Comparison of ENCODE assay signal across 1 cellular context in genomic region chr12:50397122-50397650, GRCh38.
TF ChIP-seq lines count a peak whose summit lies in the region.

No MANE protein-coding gene starts in this region.

TF ChIP-seq in HepG2, 621 proteins besides CTCF, POLR2A, EP300 and RAD21 (continued from another document):
- TF ChIP-seq AKNA (CRISPR knock-in tag; IDR thresholded peaks at IDR 0.05; ENCODE audit: borderline replicate concordance) = no peak
- TF ChIP-seq RXRB (CRISPR knock-in tag; IDR thresholded peaks at IDR 0.05; ENCODE audit: borderline replicate concordance) = no peak
- TF ChIP-seq FOXC1 (CRISPR knock-in tag; IDR thresholded peaks at IDR 0.05; ENCODE audit: borderline replicate concordance) = no peak
- TF ChIP-seq, protein P1, sequence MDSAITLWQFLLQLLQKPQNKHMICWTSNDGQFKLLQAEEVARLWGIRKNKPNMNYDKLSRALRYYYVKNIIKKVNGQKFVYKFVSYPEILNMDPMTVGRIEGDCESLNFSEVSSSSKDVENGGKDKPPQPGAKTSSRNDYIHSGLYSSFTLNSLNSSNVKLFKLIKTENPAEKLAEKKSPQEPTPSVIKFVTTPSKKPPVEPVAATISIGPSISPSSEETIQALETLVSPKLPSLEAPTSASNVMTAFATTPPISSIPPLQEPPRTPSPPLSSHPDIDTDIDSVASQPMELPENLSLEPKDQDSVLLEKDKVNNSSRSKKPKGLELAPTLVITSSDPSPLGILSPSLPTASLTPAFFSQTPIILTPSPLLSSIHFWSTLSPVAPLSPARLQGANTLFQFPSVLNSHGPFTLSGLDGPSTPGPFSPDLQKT (CRISPR knock-in tag; IDR thresholded peaks at IDR 0.05; ENCODE audit: borderline replicate concordance) = no peak
- TF ChIP-seq ZFP1 (CRISPR knock-in tag; IDR thresholded peaks at IDR 0.05) = no peak
- TF ChIP-seq ZBTB42 (CRISPR knock-in tag; IDR thresholded peaks at IDR 0.05) = no peak
- no peak for TF ChIP-seq NFIC (IDR thresholded peaks at IDR 0.05; ENCODE audit: low read length)
- TF ChIP-seq, protein P2, sequence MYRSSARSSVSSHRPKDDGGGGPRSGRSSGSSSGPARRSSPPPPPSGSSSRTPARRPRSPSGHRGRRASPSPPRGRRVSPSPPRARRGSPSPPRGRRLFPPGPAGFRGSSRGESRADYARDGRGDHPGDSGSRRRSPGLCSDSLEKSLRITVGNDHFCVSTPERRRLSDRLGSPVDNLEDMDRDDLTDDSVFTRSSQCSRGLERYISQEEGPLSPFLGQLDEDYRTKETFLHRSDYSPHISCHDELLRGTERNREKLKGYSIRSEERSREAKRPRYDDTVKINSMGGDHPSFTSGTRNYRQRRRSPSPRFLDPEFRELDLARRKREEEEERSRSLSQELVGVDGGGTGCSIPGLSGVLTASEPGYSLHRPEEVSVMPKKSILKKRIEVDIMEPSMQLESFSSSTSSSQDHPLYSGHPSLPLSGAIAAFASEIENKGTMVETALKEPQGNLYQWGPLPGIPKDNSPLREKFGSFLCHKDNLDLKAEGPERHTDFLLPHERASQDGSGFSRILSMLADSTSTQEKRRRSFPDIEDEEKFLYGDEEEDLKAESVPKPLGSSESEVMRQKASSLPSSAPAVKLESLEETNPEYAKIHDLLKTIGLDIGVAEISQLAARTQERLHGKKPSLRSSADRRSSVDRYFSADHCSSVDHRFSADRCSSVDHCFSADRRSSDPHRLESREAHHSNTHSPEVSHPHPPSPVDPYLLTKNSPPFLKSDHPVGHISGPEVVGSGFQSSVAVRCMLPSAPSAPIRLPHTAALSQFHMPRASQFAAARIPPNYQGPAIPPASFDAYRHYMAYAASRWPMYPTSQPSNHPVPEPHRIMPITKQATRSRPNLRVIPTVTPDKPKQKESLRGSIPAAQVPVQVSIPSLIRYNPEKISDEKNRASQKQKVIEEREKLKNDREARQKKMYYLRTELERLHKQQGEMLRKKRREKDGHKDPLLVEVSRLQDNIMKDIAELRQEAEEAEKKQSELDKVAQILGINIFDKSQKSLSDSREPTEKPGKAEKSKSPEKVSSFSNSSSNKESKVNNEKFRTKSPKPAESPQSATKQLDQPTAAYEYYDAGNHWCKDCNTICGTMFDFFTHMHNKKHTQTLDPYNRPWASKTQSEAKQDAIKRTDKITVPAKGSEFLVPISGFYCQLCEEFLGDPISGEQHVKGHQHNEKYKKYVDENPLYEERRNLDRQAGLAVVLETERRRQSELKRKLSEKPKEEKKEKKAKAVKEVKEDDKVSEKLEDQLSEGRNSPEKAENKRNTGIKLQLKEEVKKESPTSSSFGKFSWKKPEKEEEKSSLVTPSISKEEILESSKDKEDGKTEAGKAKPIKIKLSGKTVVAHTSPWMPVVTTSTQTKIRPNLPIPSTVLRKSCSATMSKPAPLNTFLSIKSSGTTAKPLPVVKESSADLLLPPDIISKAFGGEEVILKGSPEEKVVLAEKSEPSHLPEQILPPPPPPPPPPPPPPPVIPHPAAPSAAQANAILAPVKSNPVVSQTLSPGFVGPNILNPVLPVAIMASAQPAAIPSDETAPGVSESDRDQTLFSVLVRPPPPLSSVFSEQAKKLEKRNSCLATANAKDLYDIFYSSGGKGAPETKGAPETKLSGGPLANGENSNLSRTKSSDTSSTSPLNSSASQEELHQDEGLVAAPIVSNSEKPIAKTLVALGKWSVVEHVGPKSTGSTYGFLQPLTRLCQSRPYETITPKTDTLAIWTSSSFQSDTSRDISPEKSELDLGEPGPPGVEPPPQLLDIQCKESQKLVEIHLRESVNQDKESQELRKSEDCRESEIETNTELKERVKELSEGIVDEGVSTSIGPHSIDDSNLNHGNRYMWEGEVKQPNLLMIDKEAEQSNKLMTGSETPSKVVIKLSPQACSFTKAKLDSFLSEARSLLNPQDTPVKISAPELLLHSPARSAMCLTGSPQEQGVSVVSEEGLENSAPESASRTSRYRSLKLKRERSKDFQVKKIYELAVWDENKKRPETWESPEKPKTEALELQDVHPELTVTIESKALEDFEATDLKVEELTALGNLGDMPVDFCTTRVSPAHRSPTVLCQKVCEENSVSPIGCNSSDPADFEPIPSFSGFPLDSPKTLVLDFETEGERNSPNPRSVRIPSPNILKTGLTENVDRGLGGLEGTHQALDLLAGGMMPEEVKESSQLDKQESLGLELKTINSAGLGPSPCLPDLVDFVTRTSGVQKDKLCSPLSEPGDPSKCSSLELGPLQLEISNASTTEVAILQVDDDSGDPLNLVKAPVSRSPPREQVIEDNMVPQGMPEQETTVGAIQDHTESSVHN (CRISPR knock-in tag; IDR thresholded peaks at IDR 0.05) = no peak
- no peak for TF ChIP-seq STAG1 (CRISPR knock-in tag; IDR thresholded peaks at IDR 0.05)
TF ChIP-seq in HepG2: peak in this region for 0.
